1 cellular context compared by ENCODE assay signal in the genomic region with DNA sequence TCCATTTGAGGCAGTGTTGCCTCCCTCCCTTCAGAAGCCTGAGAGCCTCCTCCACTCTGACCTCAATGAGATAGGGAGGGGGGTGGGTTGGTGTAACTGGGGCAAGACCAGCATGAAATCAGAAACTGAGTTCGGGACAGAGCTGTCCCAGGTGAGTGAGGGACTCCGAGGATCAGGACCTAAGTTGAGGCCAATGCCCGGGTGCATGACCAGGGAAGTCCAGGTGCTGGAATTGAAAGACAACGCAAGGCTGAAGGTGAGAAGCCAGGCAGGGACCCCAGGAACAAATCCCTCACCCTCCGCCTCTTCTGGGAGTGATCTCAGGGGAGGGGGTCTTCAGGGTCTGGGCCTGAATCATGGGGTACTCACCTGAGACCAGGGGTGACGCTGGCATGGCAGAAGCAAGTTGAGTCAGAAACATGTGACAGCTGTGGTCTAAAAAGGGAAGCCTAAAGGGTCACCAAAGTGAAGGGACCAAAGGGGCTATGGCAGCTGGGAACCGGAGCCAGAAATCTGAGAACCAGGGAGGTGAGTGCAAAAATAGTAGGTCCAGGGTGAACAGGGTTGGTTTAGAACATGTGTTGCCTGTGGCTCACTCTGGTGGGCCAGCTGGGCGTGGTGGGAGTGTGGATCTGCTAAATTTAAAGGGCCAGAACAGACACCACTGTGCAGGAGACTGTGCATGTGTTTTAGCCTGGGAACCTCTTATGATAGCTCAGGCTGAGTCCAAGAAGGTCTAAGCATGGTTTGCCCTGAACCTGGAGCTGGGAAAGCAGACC.
TF ChIP-seq lines count a peak whose summit lies in the region.

No MANE protein-coding gene starts in this region.

TF ChIP-seq in HCT116, 20 proteins besides CTCF, POLR2A, EP300 and RAD21 (continued from another document):
- TF ChIP-seq, protein P1, sequence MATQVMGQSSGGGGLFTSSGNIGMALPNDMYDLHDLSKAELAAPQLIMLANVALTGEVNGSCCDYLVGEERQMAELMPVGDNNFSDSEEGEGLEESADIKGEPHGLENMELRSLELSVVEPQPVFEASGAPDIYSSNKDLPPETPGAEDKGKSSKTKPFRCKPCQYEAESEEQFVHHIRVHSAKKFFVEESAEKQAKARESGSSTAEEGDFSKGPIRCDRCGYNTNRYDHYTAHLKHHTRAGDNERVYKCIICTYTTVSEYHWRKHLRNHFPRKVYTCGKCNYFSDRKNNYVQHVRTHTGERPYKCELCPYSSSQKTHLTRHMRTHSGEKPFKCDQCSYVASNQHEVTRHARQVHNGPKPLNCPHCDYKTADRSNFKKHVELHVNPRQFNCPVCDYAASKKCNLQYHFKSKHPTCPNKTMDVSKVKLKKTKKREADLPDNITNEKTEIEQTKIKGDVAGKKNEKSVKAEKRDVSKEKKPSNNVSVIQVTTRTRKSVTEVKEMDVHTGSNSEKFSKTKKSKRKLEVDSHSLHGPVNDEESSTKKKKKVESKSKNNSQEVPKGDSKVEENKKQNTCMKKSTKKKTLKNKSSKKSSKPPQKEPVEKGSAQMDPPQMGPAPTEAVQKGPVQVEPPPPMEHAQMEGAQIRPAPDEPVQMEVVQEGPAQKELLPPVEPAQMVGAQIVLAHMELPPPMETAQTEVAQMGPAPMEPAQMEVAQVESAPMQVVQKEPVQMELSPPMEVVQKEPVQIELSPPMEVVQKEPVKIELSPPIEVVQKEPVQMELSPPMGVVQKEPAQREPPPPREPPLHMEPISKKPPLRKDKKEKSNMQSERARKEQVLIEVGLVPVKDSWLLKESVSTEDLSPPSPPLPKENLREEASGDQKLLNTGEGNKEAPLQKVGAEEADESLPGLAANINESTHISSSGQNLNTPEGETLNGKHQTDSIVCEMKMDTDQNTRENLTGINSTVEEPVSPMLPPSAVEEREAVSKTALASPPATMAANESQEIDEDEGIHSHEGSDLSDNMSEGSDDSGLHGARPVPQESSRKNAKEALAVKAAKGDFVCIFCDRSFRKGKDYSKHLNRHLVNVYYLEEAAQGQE (IDR thresholded peaks at IDR 0.05; ENCODE audit: low read depth) = no peak
- TF ChIP-seq YY1 (IDR thresholded peaks at IDR 0.05; ENCODE audit: extremely low read depth, insufficient replicate concordance, low read depth, low read length) = no peak
